Comparison of ENCODE assay signal across 8 cellular contexts in genomic region chr10:113326160-113327111, GRCh38.
DNase-seq lines count a peak whose midpoint lies in the region; ATAC-seq and TF ChIP-seq lines count a peak whose summit lies in the region.

No MANE protein-coding gene starts in this region.

- H3K27ac ChIP-seq in GM23338 (ENCODE audit: low read depth), result no peak overlapping the region
- no peak overlapping the region for H3K27ac ChIP-seq in IMR-90 (ENCODE audit: insufficient read depth, low read length)
- peak overlapping the region; percentile 22 for H3K27ac ChIP-seq in suprapubic skin
- no peak overlapping the region for H3K27ac ChIP-seq in effector memory CD4-positive, alpha-beta T cell (ENCODE audit: insufficient read depth, low read length, poor library complexity, severe bottlenecking)

- peaks cover 1% of the 10 kb centered on the region for H3K27me3 Mint-ChIP-seq in GM23338 (ENCODE audit: insufficient read depth, low read depth, poor library complexity)
- H3K27me3 Mint-ChIP-seq in nephron progenitor cell (ENCODE audit: low read depth, poor library complexity), result peaks cover 6% of the 10 kb centered on the region

- dilution Hi-C loops in IMR-90 (cut with HindIII; ENCODE audit: low sequenced_read_pairs, unreplicated experiment), result no loop called here

- H3K4me3 ChIP-seq in GM23338, result no peak overlapping the region
- no peak overlapping the region for H3K4me3 ChIP-seq in IMR-90 (ENCODE audit: insufficient read depth, low read depth, low read length)
- H3K4me3 ChIP-seq in astrocyte of the cerebellum (ENCODE audit: low read depth, low read length), result no peak overlapping the region
- H3K4me3 ChIP-seq in suprapubic skin, result no peak overlapping the region
- H3K4me3 ChIP-seq in effector memory CD4-positive, alpha-beta T cell (ENCODE audit: insufficient read depth, low read depth, low read length, poor library complexity, severe bottlenecking), result no peak overlapping the region

- no peak overlapping the region for H3K4me3 Mint-ChIP-seq in GM23338
- H3K4me3 Mint-ChIP-seq in nephron progenitor cell, result no peak overlapping the region

- H2BK15ac ChIP-seq in IMR-90 (ENCODE audit: low read depth, low read length), result no peak overlapping the region

- H3K9me2 ChIP-seq in GM23338 (ENCODE audit: insufficient read depth), result 0 out of 2 replicates have a peak, but pooled peaks cover 6% of the 10 kb centered on the region

- H3K27me3 ChIP-seq in GM23338 (ENCODE audit: insufficient read depth), result no peaks in the 10 kb centered on the region
- H3K27me3 ChIP-seq in IMR-90 (ENCODE audit: control insufficient read depth, insufficient read depth, low read length), result peaks cover 10% of the 10 kb centered on the region
- no peaks in the 10 kb centered on the region for H3K27me3 ChIP-seq in suprapubic skin
- H3K27me3 ChIP-seq in effector memory CD4-positive, alpha-beta T cell (replicated peaks; ENCODE audit: control insufficient read depth, insufficient read depth, low read length, poor library complexity, severe bottlenecking), result no peaks in the 10 kb centered on the region

- H3K23ac ChIP-seq in IMR-90 (ENCODE audit: low read depth, low read length), result no peak overlapping the region

- H4K5ac ChIP-seq in IMR-90 (ENCODE audit: low read depth, low read length), result no peak overlapping the region

- H4K20me1 ChIP-seq in GM23338 (replicated peaks; ENCODE audit: insufficient read depth), result no peaks in the 10 kb centered on the region
- no peaks in the 10 kb centered on the region for H4K20me1 ChIP-seq in IMR-90 (ENCODE audit: insufficient read depth, low read length)

- no TSS peak for BruUV-seq in IMR-90 (replicated peaks; lab: Mats Ljungman, UMichigan)

- H3K27ac Mint-ChIP-seq in GM23338 (peak overlapping the region; percentile 70; the same call in 1 of the 2 replicates), nephron progenitor cell (no peak overlapping the region)

- H3K9ac ChIP-seq in IMR-90 (ENCODE audit: low read depth, low read length), result no peak overlapping the region

- no peak overlapping the region for H2BK20ac ChIP-seq in IMR-90 (ENCODE audit: low read depth, low read length)

- peak; percentile 29 for DNase-seq in GM13976 (ENCODE audit: low spot score)
- DNase-seq in GM23338 (ENCODE audit: low spot score), result peak; percentile 43
- DNase-seq in IMR-90, result peak; percentile 81
- DNase-seq in astrocyte of the cerebellum (ENCODE audit: low read depth), result peak; percentile 34
- DNase-seq in kidney tubule cell (ENCODE audit: low spot score), result peak; percentile 92
- DNase-seq in suprapubic skin (ENCODE audit: low spot score in 2 of 2), result peak in 1 of 2 donors; percentile 70
- no peak for DNase-seq in effector memory CD4-positive, alpha-beta T cell
- no peak for DNase-seq in nephron progenitor cell

- H3F3A ChIP-seq in GM23338 (replicated peaks; ENCODE audit: low read depth), result no peaks in the 10 kb centered on the region

- no peak for TF ChIP-seq RAD21 in IMR-90 (IDR thresholded peaks at IDR 0.05; ENCODE audit: low read length)

- no peaks in the 10 kb centered on the region; the same call in 1 of the 3 replicates for H3K9me3 Mint-ChIP-seq in GM23338
- H3K9me3 Mint-ChIP-seq in nephron progenitor cell, result no peaks in the 10 kb centered on the region

- H3K79me2 ChIP-seq in GM23338 (replicated peaks; ENCODE audit: insufficient read depth), result no peaks in the 10 kb centered on the region

- no peak overlapping the region for H2AK9ac ChIP-seq in IMR-90 (replicated peaks; ENCODE audit: low read depth, low read length, poor library complexity)

- no peaks in the 10 kb centered on the region for H3K36me3 Mint-ChIP-seq in GM23338 (ENCODE audit: low read depth)
- no peaks in the 10 kb centered on the region for H3K36me3 Mint-ChIP-seq in nephron progenitor cell (ENCODE audit: low read depth)

- TF ChIP-seq POLR2A in IMR-90 (IDR thresholded peaks at IDR 0.05; ENCODE audit: low read depth, low read length) (no peak), suprapubic skin (IDR thresholded peaks at IDR 0.05) (no peak)

- no peak overlapping the region for H3K4ac ChIP-seq in IMR-90 (ENCODE audit: low read depth, low read length)

- H2BK5ac ChIP-seq in IMR-90 (ENCODE audit: low read depth, low read length, poor library complexity, severe bottlenecking), result no peak overlapping the region

- TF ChIP-seq EP300 in suprapubic skin (IDR thresholded peaks at IDR 0.05), result no peak

- H2AK5ac ChIP-seq in IMR-90 (ENCODE audit: low read depth, low read length), result no peak overlapping the region

- WGBS in IMR-90 (ENCODE audit: extremely low coverage in 2 of 2, insufficient read length in 1 of 2), 2 experiments, result 81% methylated on average over 2 of the region's 5 CpGs; no CpG with 5 or more reads in 1 of the 2 experiments
- WGBS in suprapubic skin, result 34% methylated on average over 5 of the region's 5 CpGs

- POLR2A ChIA-PET in IMR-90 (lab: Charles Lee; ENCODE audit: unreplicated experiment), result no interaction called here

- H4K91ac ChIP-seq in IMR-90 (ENCODE audit: insufficient read depth, low read depth, low read length), result no peak overlapping the region

- no peak overlapping the region for H2BK120ac ChIP-seq in IMR-90 (ENCODE audit: low read depth, low read length)

- no peaks in the 10 kb centered on the region for H3K4me1 ChIP-seq in GM23338 (ENCODE audit: insufficient read depth)
- peaks cover 5% of the 10 kb centered on the region; the same call in 1 of the 2 replicates for H3K4me1 ChIP-seq in IMR-90 (ENCODE audit: control insufficient read depth, insufficient read depth, low read length)
- H3K4me1 ChIP-seq in suprapubic skin, result peaks cover 12% of the 10 kb centered on the region
- no peaks in the 10 kb centered on the region for H3K4me1 ChIP-seq in effector memory CD4-positive, alpha-beta T cell (ENCODE audit: control insufficient read depth, insufficient read depth, low read length, poor library complexity, severe bottlenecking)

- ATAC-seq in GM23338 (peak; percentile 85), IMR-90 (ENCODE audit: low read depth) (peak; percentile 52)

- H2AFZ ChIP-seq in GM23338 (peak overlapping the region; percentile 26), IMR-90 (replicated peaks; ENCODE audit: low read length, poor library complexity) (no peak overlapping the region)

- no peak overlapping the region for H4K8ac ChIP-seq in IMR-90 (ENCODE audit: low read depth in 2 of 2, low read length in 2 of 2)

- no peak for TF ChIP-seq CTCF in GM13976 (IDR thresholded peaks at IDR 0.05; ENCODE audit: borderline replicate concordance, control extremely low read depth, extremely low read depth, insufficient read depth, missing control alignments)
- TF ChIP-seq CTCF in GM23338 (conservative IDR thresholded peaks at IDR 0.05; ENCODE audit: low read depth in 2 of 2), result peak in 1 of 2 experiments; percentile 33; a peak in 3 of 4 replicates
- 0 out of 2 replicates have a peak, but pooled peaks have one; percentile 2 for TF ChIP-seq CTCF in IMR-90 (conservative IDR thresholded peaks at IDR 0.05; ENCODE audit: low read depth, low read length)
- peak; percentile 43 for TF ChIP-seq CTCF in astrocyte of the cerebellum (IDR thresholded peaks at IDR 0.05; ENCODE audit: low read depth, low read length, missing control alignments)
- TF ChIP-seq CTCF in suprapubic skin (IDR thresholded peaks at IDR 0.05), result peak in 1 of 2 donors; percentile 8
- no peak for TF ChIP-seq CTCF in nephron progenitor cell (IDR thresholded peaks at IDR 0.05)

- no peak overlapping the region for H3K56ac ChIP-seq in IMR-90 (ENCODE audit: extremely low read depth, insufficient read depth, low read length)

- 0 out of 2 replicates have a peak overlapping the region, but pooled peaks have one; percentile 9 for H3K4me2 ChIP-seq in GM23338
- H3K4me2 ChIP-seq in IMR-90 (ENCODE audit: low read depth, low read length), result no peak overlapping the region

- no peak overlapping the region for H3K14ac ChIP-seq in IMR-90 (replicated peaks; ENCODE audit: low read depth, low read length)

- H3K18ac ChIP-seq in IMR-90 (ENCODE audit: low read depth, low read length), result no peak overlapping the region

- no peaks in the 10 kb centered on the region; the same call in 1 of the 2 replicates for H3K36me3 ChIP-seq in GM23338 (ENCODE audit: insufficient read depth)
- H3K36me3 ChIP-seq in IMR-90 (ENCODE audit: control insufficient read depth, insufficient read depth, low read length), result no peaks in the 10 kb centered on the region
- H3K36me3 ChIP-seq in suprapubic skin, result no peaks in the 10 kb centered on the region
- no peaks in the 10 kb centered on the region for H3K36me3 ChIP-seq in effector memory CD4-positive, alpha-beta T cell (ENCODE audit: control insufficient read depth, insufficient read depth, low read length)

- CTCF ChIA-PET in IMR-90 (lab: Yijun Ruan, JAX), result interaction anchor here (0.5 kb wide), 1 partner anchor 200 kb away, joined by 3 read pairs; no protein-coding TSS in a partner anchor

- H3K9me1 ChIP-seq in IMR-90 (ENCODE audit: insufficient read depth, low read length), result no peaks in the 10 kb centered on the region

- peaks cover 18% of the 10 kb centered on the region; the same call in 2 of the 3 replicates for H3K4me1 Mint-ChIP-seq in GM23338
- H3K4me1 Mint-ChIP-seq in nephron progenitor cell, result peaks cover 5% of the 10 kb centered on the region

- intact Hi-C loops in IMR-90 (cut with micrococcal nuclease), result no loop called here

- H3K9me3 ChIP-seq in IMR-90 (ENCODE audit: control insufficient read depth, insufficient read depth, low read length), result no peaks in the 10 kb centered on the region
- H3K9me3 ChIP-seq in suprapubic skin, result no peaks in the 10 kb centered on the region
- no peaks in the 10 kb centered on the region for H3K9me3 ChIP-seq in effector memory CD4-positive, alpha-beta T cell (ENCODE audit: control insufficient read depth, low read length)

- in situ Hi-C loops in GM13976 (cut with MboI; ENCODE audit: low sequenced_read_pairs, unreplicated experiment) (no loop called here), IMR-90 (cut with MboI; ENCODE audit: low sequenced_read_pairs) (no loop called here), astrocyte of the cerebellum (cut with HindIII; ENCODE audit: low sequenced_read_pairs) (no loop called here)

- no peaks in the 10 kb centered on the region for H3K79me1 ChIP-seq in IMR-90 (ENCODE audit: low read depth in 1 of 2, low read length in 2 of 2)

TF ChIP-seq in IMR-90, 13 proteins besides CTCF, POLR2A, EP300 and RAD21:
- peak; percentile 88 for TF ChIP-seq FOS (IDR thresholded peaks at IDR 0.05; ENCODE audit: low read depth, low read length)
- peak; percentile 73 for TF ChIP-seq NFE2L2 (IDR thresholded peaks at IDR 0.05; ENCODE audit: low read depth, low read length)
- TF ChIP-seq MAZ (IDR thresholded peaks at IDR 0.05; ENCODE audit: borderline replicate concordance, low read depth, low read length), result no peak
- no peak for TF ChIP-seq SMC3 (IDR thresholded peaks at IDR 0.05; ENCODE audit: low read depth, low read length)
- peak; percentile 80 for TF ChIP-seq BHLHE40 (IDR thresholded peaks at IDR 0.05; ENCODE audit: low read depth, low read length)
- TF ChIP-seq MAFK (IDR thresholded peaks at IDR 0.05; ENCODE audit: low read depth, low read length), result peak; percentile 21; the same call in 1 of the 2 replicates

Comparison
In these comparisons a context has a peak if more than half of its experiments do, and no peak if none do; other contexts are left out.
1. DNase-seq: peak in GM13976 (single experiment), GM23338 (single experiment), IMR-90 (single experiment), astrocyte of the cerebellum (single experiment) and kidney tubule cell (single experiment); none in effector memory CD4-positive, alpha-beta T cell (0 of 3) and nephron progenitor cell (single experiment).
2. CTCF ChIP-seq: peak in IMR-90 (single experiment) and astrocyte of the cerebellum (single experiment); none in GM13976 (single experiment) and nephron progenitor cell (single experiment).